ENCODE assay signal across 16 cellular contexts in the genomic region with DNA sequence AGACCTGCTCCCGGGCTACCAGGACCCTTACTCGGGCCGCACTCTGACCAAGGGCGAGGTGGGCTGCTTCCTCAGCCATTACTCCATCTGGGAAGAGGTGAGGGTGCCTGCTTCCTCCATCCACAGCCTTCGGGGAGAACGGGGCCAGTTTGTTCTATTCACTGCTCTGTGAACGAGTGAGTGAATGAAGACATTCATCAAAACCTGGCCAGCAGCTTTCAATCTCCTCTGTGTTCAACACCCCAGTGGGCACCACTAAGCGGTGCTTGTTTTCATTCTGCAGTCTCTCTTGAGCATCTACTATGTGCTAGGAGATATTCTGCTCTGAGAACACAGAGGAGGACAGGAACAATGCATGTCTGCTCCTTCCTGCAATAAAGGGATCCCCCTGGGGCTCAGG. TPM values are rescaled to one million over a fixed set of nuclear protein-coding genes. Genes with fewer than 3 reads are reported as not detected.
DNase-seq lines count a peak whose midpoint lies in the region; ATAC-seq and TF ChIP-seq lines count a peak whose summit lies in the region.
"Had no signal": no experiment of that assay in that cellular context is flagged by ENCODE, and none has a peak within 500 bp of the region (broad histone marks: within the 10 kb centered on the region; RNA-seq: fewer than 3 reads in every experiment).

No MANE protein-coding gene starts in this region.

- in situ Hi-C loops in transverse colon (cut with MboI; ENCODE audit: low pct_ligation_motif_present in 1 of 4, low pct_unique_long_range_greater_than_20kb in 1 of 4, low sequenced_read_pairs in 3 of 4), result no loop called here

- no peaks in the 10 kb centered on the region for H3K27me3 ChIP-seq in layer of hippocampus (ENCODE audit: control insufficient read depth, insufficient read depth, low read length)
- H3K27me3 ChIP-seq in tibial nerve, result no peaks in the 10 kb centered on the region
- no peaks in the 10 kb centered on the region for H3K27me3 ChIP-seq in transverse colon
- H3K27me3 ChIP-seq: BLaER1 treated with 17β-estradiol and CSF1 and Interleukin-3, amounts not matched to agents 10 nM and 100 nM had no signal

- TF ChIP-seq EP300 in tibial nerve (IDR thresholded peaks at IDR 0.05) (no peak), transverse colon (IDR thresholded peaks at IDR 0.05; ENCODE audit: low read depth) (no peak)

- H3K9me3 ChIP-seq in tibial nerve (no peaks in the 10 kb centered on the region), transverse colon (no peaks in the 10 kb centered on the region)
- H3K9me3 ChIP-seq: BLaER1 treated with 17β-estradiol and CSF1 and Interleukin-3, amounts not matched to agents 10 nM and 100 nM had no signal

- H3K27ac ChIP-seq in cingulate gyrus (ENCODE audit: low read depth, low read length), result peak overlapping the region; percentile 81
- peak overlapping the region; percentile 77 for H3K27ac ChIP-seq in layer of hippocampus (ENCODE audit: low read depth, low read length)
- H3K27ac ChIP-seq in tibial nerve, result no peak overlapping the region
- H3K27ac ChIP-seq in transverse colon, result no peak overlapping the region
- H3K27ac ChIP-seq: BLaER1 treated with 17β-estradiol and CSF1 and Interleukin-3, amounts not matched to agents 10 nM and 100 nM; GM23248 had no signal

- DNase-seq in activated T-helper 1 cell treated with anti-CD3 and anti-CD28 coated beads, Interleukin-12 subunit alpha, Interleukin-12 subunit beta, Interleukin-2, Interleukin-4 antibody, amounts not matched to agents 30 ng/mL and 10 ng/mL and 1 ng/mL, durations not matched to agents 14 hours and 24 hours and 36 hours (ENCODE audit: low spot score), result no peak
- DNase-seq in pons (ENCODE audit: low spot score) (peak; percentile 75), tibial nerve (ENCODE audit: low spot score in 2 of 2) (no peak), transverse colon (no peak)
- DNase-seq: ACHN; CD4-positive, CD25-positive, alpha-beta regulatory T cell; DMS53; GF-D8; GM23248; H7 had no signal

- no peaks in the 10 kb centered on the region for H3K36me3 Mint-ChIP-seq in activated T-helper 1 cell treated with anti-CD3 and anti-CD28 coated beads, Interleukin-12 subunit alpha, Interleukin-12 subunit beta, Interleukin-2, Interleukin-4 antibody, amounts not matched to agents 30 ng/mL and 10 ng/mL and 1 ng/mL, durations not matched to agents 14 hours and 24 hours and 36 hours (ENCODE audit: low read depth)
- H3K36me3 Mint-ChIP-seq: CD4-positive, CD25-positive, alpha-beta regulatory T cell had no signal

- TF ChIP-seq POLR2A in tibial nerve (IDR thresholded peaks at IDR 0.05) (no peak), transverse colon (IDR thresholded peaks at IDR 0.05) (no peak)

- H3K27ac Mint-ChIP-seq in activated T-helper 1 cell treated with anti-CD3 and anti-CD28 coated beads, Interleukin-12 subunit alpha, Interleukin-12 subunit beta, Interleukin-2, Interleukin-4 antibody, amounts not matched to agents 30 ng/mL and 10 ng/mL and 1 ng/mL, durations not matched to agents 14 hours and 24 hours and 36 hours, result peak overlapping the region; percentile 2
- H3K27ac Mint-ChIP-seq: CD4-positive, CD25-positive, alpha-beta regulatory T cell had no signal

- WGBS in tibial nerve, 2 donors, result 53 to 78% methylated on average over 4 to 8 of the region's 8 CpGs
- 80 to 90% methylated on average over 4 to 5 of the region's 8 CpGs for WGBS in transverse colon (ENCODE audit: low coverage in 1 of 2), 2 donors

- no peak overlapping the region for H3K4me3 Mint-ChIP-seq in activated T-helper 1 cell treated with anti-CD3 and anti-CD28 coated beads, Interleukin-12 subunit alpha, Interleukin-12 subunit beta, Interleukin-2, Interleukin-4 antibody, amounts not matched to agents 30 ng/mL and 10 ng/mL and 1 ng/mL, durations not matched to agents 14 hours and 24 hours and 36 hours

- H3K9me3 Mint-ChIP-seq in activated T-helper 1 cell treated with anti-CD3 and anti-CD28 coated beads, Interleukin-12 subunit alpha, Interleukin-12 subunit beta, Interleukin-2, Interleukin-4 antibody, amounts not matched to agents 30 ng/mL and 10 ng/mL and 1 ng/mL, durations not matched to agents 14 hours and 24 hours and 36 hours, result no peaks in the 10 kb centered on the region
- H3K9me3 Mint-ChIP-seq: CD4-positive, CD25-positive, alpha-beta regulatory T cell had no signal

- ATAC-seq in HG02610 (IDR thresholded peaks at IDR 0.05; ENCODE audit: unreplicated experiment) (no peak), HG03108 (IDR thresholded peaks at IDR 0.05; ENCODE audit: unreplicated experiment) (no peak)
- ATAC-seq: HepG2 had no signal

- peaks cover 4% of the 10 kb centered on the region for H3K27me3 Mint-ChIP-seq in activated T-helper 1 cell treated with anti-CD3 and anti-CD28 coated beads, Interleukin-12 subunit alpha, Interleukin-12 subunit beta, Interleukin-2, Interleukin-4 antibody, amounts not matched to agents 30 ng/mL and 10 ng/mL and 1 ng/mL, durations not matched to agents 14 hours and 24 hours and 36 hours (ENCODE audit: insufficient read depth)

- no peaks in the 10 kb centered on the region for H3K4me1 ChIP-seq in tibial nerve
- no peaks in the 10 kb centered on the region for H3K4me1 ChIP-seq in transverse colon

- intact Hi-C loops in activated T-helper 1 cell treated with anti-CD3 and anti-CD28 coated beads, Interleukin-12 subunit alpha, Interleukin-12 subunit beta, Interleukin-2, Interleukin-4 antibody, amounts not matched to agents 30 ng/mL and 10 ng/mL and 1 ng/mL, durations not matched to agents 14 hours and 24 hours and 36 hours (cut with micrococcal nuclease), result no loop called here
- intact Hi-C loops in transverse colon (cut with DNase I; ENCODE audit: low total_unique reads), result no loop called here

- H3K36me3 ChIP-seq in tibial nerve (peaks cover 0 to 84% (median 0%) of the 10 kb centered on the region in 3 donors), transverse colon (no peaks in the 10 kb centered on the region)

- no peak for TF ChIP-seq CTCF in tibial nerve (IDR thresholded peaks at IDR 0.05)
- no peak for TF ChIP-seq CTCF in transverse colon (IDR thresholded peaks at IDR 0.05)

- H3K4me1 Mint-ChIP-seq in activated T-helper 1 cell treated with anti-CD3 and anti-CD28 coated beads, Interleukin-12 subunit alpha, Interleukin-12 subunit beta, Interleukin-2, Interleukin-4 antibody, amounts not matched to agents 30 ng/mL and 10 ng/mL and 1 ng/mL, durations not matched to agents 14 hours and 24 hours and 36 hours (ENCODE audit: low read depth), result no peaks in the 10 kb centered on the region
- H3K4me1 Mint-ChIP-seq: CD4-positive, CD25-positive, alpha-beta regulatory T cell had no signal

- H3K4me3 ChIP-seq in tibial nerve, result no peak overlapping the region
- no peak overlapping the region for H3K4me3 ChIP-seq in transverse colon
- H3K4me3 ChIP-seq: BLaER1 treated with 17β-estradiol and CSF1 and Interleukin-3, amounts not matched to agents 10 nM and 100 nM; GM23248 had no signal

RNA-seq across cellular contexts. Expression of a gene that starts 10.6 kb away (rescaled TPM):
- 0.86 and 1.6 TPM in 2 replicates for total RNA-seq in activated T-helper 1 cell treated with anti-CD3 and anti-CD28 coated beads, Interleukin-12 subunit alpha, Interleukin-12 subunit beta, Interleukin-2, Interleukin-4 antibody, amounts not matched to agents 30 ng/mL and 10 ng/mL and 1 ng/mL, durations not matched to agents 14 hours and 24 hours and 36 hours
- 10 to 100 TPM; 23.7 to 48.2 (median 31.6) TPM for total RNA-seq in tibial nerve
- total RNA-seq in transverse colon, result 10 to 100 TPM in 1 of 4 donors, 1 to 10 TPM in 3; 4.5 to 19.7 (median 7.8) TPM

RNA-seq across cellular contexts. Expression of a gene that starts 24.6 kb away (rescaled TPM):
- 55.6 and 57.6 TPM in 2 replicates for total RNA-seq in activated T-helper 1 cell treated with anti-CD3 and anti-CD28 coated beads, Interleukin-12 subunit alpha, Interleukin-12 subunit beta, Interleukin-2, Interleukin-4 antibody, amounts not matched to agents 30 ng/mL and 10 ng/mL and 1 ng/mL, durations not matched to agents 14 hours and 24 hours and 36 hours
- total RNA-seq in tibial nerve (10 to 100 TPM; 23.2 to 32.7 (median 25.8) TPM), transverse colon (10 to 100 TPM; 13.2 to 62.3 (median 19.8) TPM)

Comparison
In these comparisons a context has a peak if more than half of its experiments do, and no peak if none do; other contexts are left out.
1. H3K27ac ChIP-seq: peak in cingulate gyrus (single experiment) and layer of hippocampus (single experiment); none in tibial nerve (0 of 4) and transverse colon (0 of 4).